ENCODE assay signal across 8 cellular contexts in the genomic region with DNA sequence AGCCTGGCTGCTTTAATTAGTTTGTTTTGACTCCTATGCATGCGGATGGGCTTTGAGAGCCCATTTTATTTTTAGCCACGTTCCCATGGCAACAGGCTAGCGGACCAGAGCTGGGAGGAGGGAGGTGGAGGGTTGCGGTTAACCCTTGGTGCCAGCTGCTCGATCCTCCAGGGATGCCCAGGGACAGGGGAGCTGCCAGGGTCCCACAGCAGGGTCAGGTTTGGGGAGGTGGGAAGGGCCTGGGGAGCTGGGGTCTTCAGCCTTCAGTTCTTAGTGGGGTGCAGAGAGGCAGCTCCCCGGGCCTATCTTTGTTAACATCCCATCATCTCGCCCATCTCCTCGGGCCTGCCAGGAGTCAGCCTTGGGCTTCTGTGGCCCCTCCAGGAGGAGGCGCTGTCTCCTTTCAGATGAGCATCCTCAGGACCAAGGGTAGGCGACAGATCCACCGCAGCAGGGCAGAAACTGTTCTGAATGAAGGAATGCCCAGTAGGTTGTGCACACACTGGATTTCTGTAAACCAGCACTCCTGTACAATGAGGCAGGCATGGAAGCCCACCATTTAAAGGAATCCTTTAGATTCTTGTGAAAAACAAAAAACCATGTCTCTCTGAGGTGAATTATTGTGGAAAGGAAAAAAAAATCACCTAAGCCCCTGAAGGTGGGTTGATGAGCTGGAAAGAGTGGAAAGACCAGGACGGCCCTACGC.
DNase-seq lines count a peak whose midpoint lies in the region; ATAC-seq and TF ChIP-seq lines count a peak whose summit lies in the region.

No MANE protein-coding gene starts in this region.

- peak overlapping the region in 2 of 10 donors; percentile 16 to 25 for H3K4me3 Mint-ChIP-seq in naive thymus-derived CD4-positive, alpha-beta T cell

- H3K4me3 ChIP-seq in OCI-LY1 (ENCODE audit: low read depth, low read length, poor library complexity, severe bottlenecking) = peak overlapping the region; percentile 35
- H3K4me3 ChIP-seq in epithelial cell of proximal tubule (ENCODE audit: low read depth, low read length) = no peak overlapping the region
- H3K4me3 ChIP-seq in naive thymus-derived CD4-positive, alpha-beta T cell (ENCODE audit: low read length) = no peak overlapping the region

- H4K20me1 ChIP-seq in OCI-LY1 (ENCODE audit: insufficient read depth, low read length) = no peaks in the 10 kb centered on the region

- no peak overlapping the region for H2AFZ ChIP-seq in OCI-LY1 (ENCODE audit: low read length)

- no peaks in the 10 kb centered on the region for H3K9me3 Mint-ChIP-seq in naive thymus-derived CD4-positive, alpha-beta T cell

- peak; percentile 77 for ATAC-seq in GM19395 (IDR thresholded peaks at IDR 0.05; ENCODE audit: unreplicated experiment)
- ATAC-seq in naive thymus-derived CD4-positive, alpha-beta T cell = peak; percentile 94

- DNase-seq in C1 segment of cervical spinal cord (lab: John Stamatoyannopoulos, UW) (peak in 12 of 14 donors; percentile 21 to 89 (median 70)), HuH-7.5 (ENCODE audit: low spot score) (peak; percentile 79), epithelial cell of proximal tubule (ENCODE audit: low read depth) (no peak)
- peak; percentile 89 for DNase-seq in activated CD8-positive, alpha-beta memory T cell treated with anti-CD3 and anti-CD28 coated beads, Interleukin-2, amount 50 U/mL, for 48 hours
- peak; percentile 66 to 83 (median 78) for DNase-seq in naive thymus-derived CD4-positive, alpha-beta T cell
- DNase-seq in stimulated activated CD8-positive, alpha-beta memory T cell treated with anti-CD3 and anti-CD28 coated beads, Interleukin-7, amount 100 ng/mL, for 4 hours (ENCODE audit: low read depth in 2 of 2) = peak; percentile 57 to 59

- no peaks in the 10 kb centered on the region for H3K79me2 ChIP-seq in OCI-LY1 (ENCODE audit: insufficient read depth, low read length)

- H3K27me3 Mint-ChIP-seq in naive thymus-derived CD4-positive, alpha-beta T cell = no peaks in the 10 kb centered on the region

- POLR2A ChIA-PET in naive thymus-derived CD4-positive, alpha-beta T cell (lab: Charles Lee) = interaction anchor here (0.7 to 1.2 kb wide), 3 partner anchors 17 to 220 kb away, joined by 3 to 4 read pairs (median 3); a partner anchor contains a TSS

- peak overlapping the region; percentile 13 to 80 (median 56) for H3K27ac Mint-ChIP-seq in naive thymus-derived CD4-positive, alpha-beta T cell

- peak overlapping the region; percentile 68; the same call in 1 of the 2 replicates for H3K9ac ChIP-seq in OCI-LY1 (ENCODE audit: low read length)

- no peaks in the 10 kb centered on the region for H3K9me2 ChIP-seq in OCI-LY1 (ENCODE audit: low read depth, low read length)

- H3K36me3 ChIP-seq in OCI-LY1 (ENCODE audit: insufficient read depth, low read length) = no peaks in the 10 kb centered on the region
- H3K36me3 ChIP-seq in naive thymus-derived CD4-positive, alpha-beta T cell (ENCODE audit: control insufficient read depth in 2 of 3, insufficient read depth in 3 of 3, low read length in 3 of 3) = no peaks in the 10 kb centered on the region

- peaks cover 31 to 45% (median 35%) of the 10 kb centered on the region in 7 donors for H3K4me1 Mint-ChIP-seq in naive thymus-derived CD4-positive, alpha-beta T cell

- peaks cover 64% of the 10 kb centered on the region for H3K4me1 ChIP-seq in OCI-LY1 (ENCODE audit: insufficient read depth, low read length, severe bottlenecking)
- H3K4me1 ChIP-seq in naive thymus-derived CD4-positive, alpha-beta T cell (ENCODE audit: control insufficient read depth in 2 of 2, insufficient read depth in 2 of 2, low read length in 2 of 2) = peaks cover 21 to 36% of the 10 kb centered on the region in 2 donors

- H3F3A ChIP-seq in OCI-LY1 (ENCODE audit: insufficient read depth, low read length) = no peaks in the 10 kb centered on the region

- peak overlapping the region; percentile 63 for H3K4me2 ChIP-seq in OCI-LY1 (ENCODE audit: low read length)

- H3K9me3 ChIP-seq in OCI-LY1 (ENCODE audit: low read length) = no peaks in the 10 kb centered on the region
- H3K9me3 ChIP-seq in naive thymus-derived CD4-positive, alpha-beta T cell (ENCODE audit: control insufficient read depth in 2 of 3, low read length in 3 of 3) = no peaks in the 10 kb centered on the region

- peak; percentile 100 for TF ChIP-seq CTCF in OCI-LY1 (IDR thresholded peaks at IDR 0.05; ENCODE audit: low read length)
- peak; percentile 99 for TF ChIP-seq CTCF in epithelial cell of proximal tubule (conservative IDR thresholded peaks at IDR 0.05; ENCODE audit: low read depth, low read length)

- H3K36me3 Mint-ChIP-seq in naive thymus-derived CD4-positive, alpha-beta T cell = no peaks in the 10 kb centered on the region

- intact Hi-C loops in naive thymus-derived CD4-positive, alpha-beta T cell (cut with micrococcal nuclease) = loop anchor here (1.0 kb wide), 7 partner anchors 16 to 444 kb away; a partner anchor contains a TSS

- CTCF ChIA-PET in naive thymus-derived CD4-positive, alpha-beta T cell (lab: Charles Lee) = interaction anchor here (0.8 to 3.8 kb wide), 12 partner anchors 8 to 449 kb away, joined by 3 to 39 read pairs (median 5); a partner anchor contains a TSS

- H3K27ac ChIP-seq in OCI-LY1 (ENCODE audit: low read depth, low read length, poor library complexity, severe bottlenecking) = peak overlapping the region; percentile 91
- no peak overlapping the region for H3K27ac ChIP-seq in naive thymus-derived CD4-positive, alpha-beta T cell (ENCODE audit: low read depth, low read length)

- no peaks in the 10 kb centered on the region for H3K27me3 ChIP-seq in OCI-LY1 (ENCODE audit: insufficient read depth, low read length)
- H3K27me3 ChIP-seq in naive thymus-derived CD4-positive, alpha-beta T cell (ENCODE audit: control insufficient read depth in 2 of 2, insufficient read depth in 2 of 2, low read length in 2 of 2) = no peaks in the 10 kb centered on the region
